1 cellular context compared by ENCODE assay signal in genomic region chr1:61606448-61607312, GRCh38.
TF ChIP-seq lines count a peak whose summit lies in the region.

No MANE protein-coding gene starts in this region.

TF ChIP-seq in SK-N-SH treated with all-trans-retinoic acid at 6 μM for 48 hours, 23 proteins besides CTCF, POLR2A, EP300 and RAD21 (continued from another document):
- TF ChIP-seq, protein P1, sequence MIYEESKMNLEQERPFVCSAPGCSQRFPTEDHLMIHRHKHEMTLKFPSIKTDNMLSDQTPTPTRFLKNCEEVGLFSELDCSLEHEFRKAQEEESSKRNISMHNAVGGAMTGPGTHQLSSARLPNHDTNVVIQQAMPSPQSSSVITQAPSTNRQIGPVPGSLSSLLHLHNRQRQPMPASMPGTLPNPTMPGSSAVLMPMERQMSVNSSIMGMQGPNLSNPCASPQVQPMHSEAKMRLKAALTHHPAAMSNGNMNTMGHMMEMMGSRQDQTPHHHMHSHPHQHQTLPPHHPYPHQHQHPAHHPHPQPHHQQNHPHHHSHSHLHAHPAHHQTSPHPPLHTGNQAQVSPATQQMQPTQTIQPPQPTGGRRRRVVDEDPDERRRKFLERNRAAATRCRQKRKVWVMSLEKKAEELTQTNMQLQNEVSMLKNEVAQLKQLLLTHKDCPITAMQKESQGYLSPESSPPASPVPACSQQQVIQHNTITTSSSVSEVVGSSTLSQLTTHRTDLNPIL (CRISPR knock-in tag; IDR thresholded peaks at IDR 0.05; ENCODE audit: low read depth), result no peak
- no peak for TF ChIP-seq ISL1 (CRISPR knock-in tag; IDR thresholded peaks at IDR 0.05)
- TF ChIP-seq, protein P2, sequence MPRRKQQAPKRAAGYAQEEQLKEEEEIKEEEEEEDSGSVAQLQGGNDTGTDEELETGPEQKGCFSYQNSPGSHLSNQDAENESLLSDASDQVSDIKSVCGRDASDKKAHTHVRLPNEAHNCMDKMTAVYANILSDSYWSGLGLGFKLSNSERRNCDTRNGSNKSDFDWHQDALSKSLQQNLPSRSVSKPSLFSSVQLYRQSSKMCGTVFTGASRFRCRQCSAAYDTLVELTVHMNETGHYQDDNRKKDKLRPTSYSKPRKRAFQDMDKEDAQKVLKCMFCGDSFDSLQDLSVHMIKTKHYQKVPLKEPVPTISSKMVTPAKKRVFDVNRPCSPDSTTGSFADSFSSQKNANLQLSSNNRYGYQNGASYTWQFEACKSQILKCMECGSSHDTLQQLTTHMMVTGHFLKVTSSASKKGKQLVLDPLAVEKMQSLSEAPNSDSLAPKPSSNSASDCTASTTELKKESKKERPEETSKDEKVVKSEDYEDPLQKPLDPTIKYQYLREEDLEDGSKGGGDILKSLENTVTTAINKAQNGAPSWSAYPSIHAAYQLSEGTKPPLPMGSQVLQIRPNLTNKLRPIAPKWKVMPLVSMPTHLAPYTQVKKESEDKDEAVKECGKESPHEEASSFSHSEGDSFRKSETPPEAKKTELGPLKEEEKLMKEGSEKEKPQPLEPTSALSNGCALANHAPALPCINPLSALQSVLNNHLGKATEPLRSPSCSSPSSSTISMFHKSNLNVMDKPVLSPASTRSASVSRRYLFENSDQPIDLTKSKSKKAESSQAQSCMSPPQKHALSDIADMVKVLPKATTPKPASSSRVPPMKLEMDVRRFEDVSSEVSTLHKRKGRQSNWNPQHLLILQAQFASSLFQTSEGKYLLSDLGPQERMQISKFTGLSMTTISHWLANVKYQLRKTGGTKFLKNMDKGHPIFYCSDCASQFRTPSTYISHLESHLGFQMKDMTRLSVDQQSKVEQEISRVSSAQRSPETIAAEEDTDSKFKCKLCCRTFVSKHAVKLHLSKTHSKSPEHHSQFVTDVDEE (CRISPR knock-in tag; IDR thresholded peaks at IDR 0.05), result no peak
